Comparison of ENCODE assay signal across 8 cellular contexts in genomic region chr3:127652246-127652995, GRCh38. TPM values are rescaled to one million over a fixed set of nuclear protein-coding genes. Genes with fewer than 3 reads are reported as not detected.
DNase-seq lines count a peak whose midpoint lies in the region; ATAC-seq and TF ChIP-seq lines count a peak whose summit lies in the region.

No MANE protein-coding gene starts in this region.

- ATAC-seq in left lung (peak; percentile 94), GM21515 (IDR thresholded peaks at IDR 0.05; ENCODE audit: unreplicated experiment) (no peak)

- no peak for TF ChIP-seq EP300 in suprapubic skin (IDR thresholded peaks at IDR 0.05)

- H3K4me3 ChIP-seq in coronary artery = no peak overlapping the region
- no peak overlapping the region for H3K4me3 ChIP-seq in left lung
- no peak overlapping the region for H3K4me3 ChIP-seq in suprapubic skin

- 54% methylated on average over 5 of the region's 13 CpGs for WGBS in suprapubic skin

- H3K4me1 ChIP-seq in left lung = no peaks in the 10 kb centered on the region
- peaks cover 2% of the 10 kb centered on the region for H3K4me1 ChIP-seq in suprapubic skin

- intact Hi-C loops in left lung (cut with DNase I) = loop anchor here in 1 of 2 donors (5.0 kb wide), 1 partner anchor 320 kb away; no protein-coding TSS in a partner anchor

- H3K27ac ChIP-seq in coronary artery = no peak overlapping the region
- H3K27ac ChIP-seq in left lung = no peak overlapping the region
- no peak overlapping the region for H3K27ac ChIP-seq in suprapubic skin

- DNase-seq in DMS153 (lab: John Stamatoyannopoulos, UW) (peak; percentile 6), DMS153 treated with DMSO at 0.1 percent for 48 hours (lab: John Stamatoyannopoulos, UW; ENCODE audit: unreplicated experiment) (no peak), HK-2 (ENCODE audit: unreplicated experiment) (peak; percentile 61), RPMI7951 (ENCODE audit: low read depth) (peak; percentile 56), coronary artery (ENCODE audit: low spot score) (peak; percentile 72), left lung (no peak), suprapubic skin (ENCODE audit: low spot score in 2 of 2) (no peak)

- no peak for TF ChIP-seq POLR2A in suprapubic skin (IDR thresholded peaks at IDR 0.05)

- no peaks in the 10 kb centered on the region for H3K27me3 ChIP-seq in left lung
- H3K27me3 ChIP-seq in suprapubic skin = no peaks in the 10 kb centered on the region

- H3K36me3 ChIP-seq in left lung (no peaks in the 10 kb centered on the region), suprapubic skin (no peaks in the 10 kb centered on the region)

- H3K9me3 ChIP-seq in left lung = no peaks in the 10 kb centered on the region
- H3K9me3 ChIP-seq in suprapubic skin = no peaks in the 10 kb centered on the region

- TF ChIP-seq CTCF in coronary artery (IDR thresholded peaks at IDR 0.05) (peak; percentile 85), left lung (IDR thresholded peaks at IDR 0.05) (peak; percentile 89 to 92), suprapubic skin (IDR thresholded peaks at IDR 0.05) (peak; percentile 80)

RNA-seq across cellular contexts. Expression of gene ABTB1, which starts 20.3 kb away (rescaled TPM):
- total RNA-seq in RPMI7951 (2014; rRNA removed; shearing (Covaris generic)) = 2.5 and 5.1 TPM in 2 replicates
- total RNA-seq in left lung (10 to 100 TPM; 31.6 to 56.1 TPM), suprapubic skin (10 to 100 TPM; 19.9 to 66.1 (median 35.8) TPM)

RNA-seq across cellular contexts. Expression of gene PODXL2, which starts 23.4 kb away (rescaled TPM):
- total RNA-seq in RPMI7951 (2014; rRNA removed; shearing (Covaris generic)) = 5.9 and 6.9 TPM in 2 replicates
- total RNA-seq in left lung (10 to 100 TPM in 1 of 2 donors, 1 to 10 TPM in 1; 2.9 to 12.3 TPM), suprapubic skin (10 to 100 TPM in 3 of 4 donors, 1 to 10 TPM in 1; 8.0 to 15.4 (median 11.2) TPM)

RNA-seq across cellular contexts. Expression of gene MCM2, which starts 54.2 kb away (rescaled TPM):
- total RNA-seq in RPMI7951 (2014; rRNA removed; shearing (Covaris generic)) = 73.5 and 83.3 TPM in 2 replicates
- 10 to 100 TPM; 17.0 to 37.8 TPM for total RNA-seq in left lung
- total RNA-seq in suprapubic skin = 10 to 100 TPM in 2 of 4 donors, 1 to 10 TPM in 2; 9.1 to 14.8 (median 11.6) TPM

Comparison
In these comparisons a context has a peak if more than half of its experiments do, and no peak if none do; other contexts are left out.
1. DNase-seq: peak in DMS153 (single experiment), HK-2 (single experiment), RPMI7951 (single experiment) and coronary artery (single experiment); none in DMS153 treated with DMSO at 0.1 percent for 48 hours (single experiment), left lung (0 of 2) and suprapubic skin (0 of 2).
2. Peak in every context shown above with its lines, with median percentiles within 50 percentile points of each other: CTCF ChIP-seq.